ENCODE assay signal across 11 cellular contexts in the genomic region with DNA sequence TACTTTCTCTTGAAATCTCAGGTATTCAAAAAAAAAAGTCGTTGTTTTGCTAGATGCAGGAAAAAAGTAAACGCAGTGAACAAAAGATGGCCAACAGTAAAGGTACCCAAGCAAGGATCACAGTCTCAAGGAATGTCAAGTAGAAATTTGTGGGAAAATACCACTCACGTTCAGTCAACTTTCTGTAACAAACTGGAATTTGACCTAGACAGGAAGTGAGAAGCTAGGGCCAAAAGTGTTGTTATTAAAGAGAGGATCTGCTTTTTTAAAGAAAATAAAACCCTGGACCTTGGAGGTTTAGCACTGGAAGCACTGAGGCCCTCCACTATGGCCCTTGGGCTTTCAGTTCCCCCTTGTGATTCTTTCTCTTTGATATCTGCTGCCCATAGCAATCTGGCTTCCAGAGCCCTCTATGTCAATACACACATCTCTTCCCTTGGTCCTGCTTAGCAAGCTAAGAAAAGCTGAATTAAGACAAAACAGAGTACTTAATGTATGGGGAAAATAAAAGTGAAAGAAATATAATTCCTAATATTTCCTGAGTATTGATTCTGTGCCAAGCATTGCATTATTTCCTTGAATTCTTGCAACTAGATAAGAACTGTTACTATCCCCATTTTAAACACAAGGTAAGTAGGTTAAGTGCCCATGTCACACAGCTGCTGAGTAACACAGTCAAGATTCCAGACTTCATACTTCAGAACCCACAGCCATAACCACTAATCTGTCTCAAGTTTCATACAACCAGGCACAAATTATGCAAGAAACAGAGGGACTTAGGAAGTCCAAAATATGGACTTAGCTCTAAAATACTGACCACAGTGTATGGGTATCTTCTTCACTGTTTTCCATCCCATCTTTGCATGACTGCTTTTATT. TPM values are rescaled to one million over a fixed set of nuclear protein-coding genes. Genes with fewer than 3 reads are reported as not detected.
DNase-seq lines count a peak whose midpoint lies in the region; ATAC-seq, FAIRE-seq and TF ChIP-seq lines count a peak whose summit lies in the region.
"Had no signal": no experiment of that assay in that cellular context is flagged by ENCODE, and none has a peak within 500 bp of the region (broad histone marks: within the 10 kb centered on the region; RNA-seq: fewer than 3 reads in every experiment).

No MANE protein-coding gene starts in this region.

- H3K36me3 ChIP-seq in heart left ventricle, result no peaks in the 10 kb centered on the region
- H3K36me3 ChIP-seq in keratinocyte (ENCODE audit: control insufficient read depth in 2 of 2, extremely low read depth in 1 of 2, insufficient read depth in 2 of 2, low read length in 2 of 2), result no peaks in the 10 kb centered on the region
- H3K36me3 ChIP-seq in right lobe of liver, result no peaks in the 10 kb centered on the region
- H3K36me3 ChIP-seq: neural progenitor cell had no signal

- H3K4me1 ChIP-seq in heart left ventricle (peaks cover 0 to 43% (median 19%) of the 10 kb centered on the region in 12 donors), keratinocyte (ENCODE audit: control insufficient read depth, extremely low read depth, insufficient read depth, low read length) (peaks cover 16% of the 10 kb centered on the region), right lobe of liver (peaks cover 0 to 9% (median 0%) of the 10 kb centered on the region in 4 donors)

- no peaks in the 10 kb centered on the region for H3K9me1 ChIP-seq in keratinocyte (ENCODE audit: control insufficient read depth, extremely low read depth, insufficient read depth, low read length)

- intact Hi-C loops in heart left ventricle (cut with DNase I), result loop anchor here (5.0 to 10.0 kb wide), 15 partner anchors 52 to 773 kb away; partner anchors contain the start of gene ZEB1 (in 4 of the 10)
- intact Hi-C loops in cardiac septum (cut with DNase I), result loop anchor here (5.0 to 10.0 kb wide), 6 partner anchors 47 to 671 kb away; no protein-coding TSS in a partner anchor
- intact Hi-C loops in right lobe of liver (cut with DNase I), result no loop called here

- H3K4me3 ChIP-seq in heart left ventricle (no peak overlapping the region), keratinocyte (ENCODE audit: control insufficient read depth in 2 of 3, extremely low read depth in 1 of 3, insufficient read depth in 2 of 3, low read depth in 1 of 3, low read length in 3 of 3) (no peak overlapping the region), right lobe of liver (no peak overlapping the region)
- H3K4me3 ChIP-seq: neural progenitor cell had no signal

- H3K79me2 ChIP-seq in keratinocyte (ENCODE audit: control insufficient read depth, insufficient read depth, low read length), result no peaks in the 10 kb centered on the region

- H3K27me3 ChIP-seq in heart left ventricle (no peaks in the 10 kb centered on the region), keratinocyte (ENCODE audit: control insufficient read depth, extremely low read depth, insufficient read depth, low read length) (no peaks in the 10 kb centered on the region), right lobe of liver (no peaks in the 10 kb centered on the region)
- H3K27me3 ChIP-seq: neural progenitor cell had no signal

- no peak overlapping the region for H3K9ac ChIP-seq in keratinocyte (ENCODE audit: control insufficient read depth, extremely low read depth, insufficient read depth, low read length)
- H3K9ac ChIP-seq: neural progenitor cell had no signal

- FAIRE-seq in keratinocyte (lab: Jason Lieb, UNC) (peak; percentile 56), urothelium cell line (lab: Jason Lieb, UNC) (no peak)

- no peak for DNase-seq in heart left ventricle
- DNase-seq in cardiac septum (ENCODE audit: low spot score), result no peak
- DNase-seq in SW 1271 (lab: John Stamatoyannopoulos, UW), result peak; percentile 40 to 73
- peak; percentile 54 for DNase-seq in keratinocyte (ENCODE audit: low read depth, low spot score)
- peak; percentile 50 for DNase-seq in urothelium cell line (ENCODE audit: low spot score)
- DNase-seq in NCI-H82 (lab: John Stamatoyannopoulos, UW), result no peak
- no peak for DNase-seq in right lobe of liver
- DNase-seq in germinal center (ENCODE audit: low spot score), result no peak
- DNase-seq: activated CD4-positive, alpha-beta T cell treated with anti-CD3 and anti-CD28 coated beads for 4 hours had no signal

- H3K4me2 ChIP-seq in keratinocyte (ENCODE audit: control insufficient read depth, extremely low read depth, insufficient read depth, low read depth, low read length), result peak overlapping the region; percentile 29
- H3K4me2 ChIP-seq: neural progenitor cell had no signal

- H3K27ac ChIP-seq in heart left ventricle (peak overlapping the region in 11 of 12 donors; percentile 0 to 100 (median 62)), keratinocyte (ENCODE audit: control insufficient read depth, insufficient read depth, low read length) (no peak overlapping the region), right lobe of liver (no peak overlapping the region)
- H3K27ac ChIP-seq: neural progenitor cell had no signal

- H2AFZ ChIP-seq in keratinocyte (ENCODE audit: control insufficient read depth, low read length), result peak overlapping the region; percentile 17
- H2AFZ ChIP-seq: neural progenitor cell had no signal

- no peak for TF ChIP-seq CTCF in heart left ventricle (IDR thresholded peaks at IDR 0.05)
- TF ChIP-seq CTCF in keratinocyte (optimal IDR thresholded peaks at IDR 0.05 in 1 of 3, IDR thresholded peaks at IDR 0.05 in 1 of 3, conservative IDR thresholded peaks at IDR 0.05 in 1 of 3; ENCODE audit: extremely low read depth in 1 of 3, insufficient read depth in 2 of 3, low read length in 3 of 3), result no peak
- TF ChIP-seq CTCF in right lobe of liver (IDR thresholded peaks at IDR 0.05), result no peak

- WGBS in heart left ventricle, 4 donors, result 69 to 76% (median 73%) methylated on average over 3 of the region's 3 CpGs
- 53% methylated on average over 3 of the region's 3 CpGs for WGBS in right lobe of liver (ENCODE audit: insufficient coverage, low coverage, low lambda C conversion rate, missing lambda C conversion rate)

- H4K20me1 ChIP-seq in keratinocyte (ENCODE audit: control insufficient read depth, extremely low read depth, insufficient read depth, low read length), result no peaks in the 10 kb centered on the region

- dilution Hi-C loops in keratinocyte (cut with MboI; ENCODE audit: extremely low pct_ligation_motif_present, low sequenced_read_pairs), result no loop called here

- no peak for ATAC-seq in heart left ventricle
- ATAC-seq in right lobe of liver, result no peak
- ATAC-seq: stimulated activated memory B cell treated with anti-CD40 and anti-IgM and Interleukin-4, amounts not matched to agents 10 μg/mL and 1 μg/mL and 100 μg/mL, for 72 hours had no signal

- peaks cover 0 to 3% (median 0%) of the 10 kb centered on the region in 12 donors for H3K9me3 ChIP-seq in heart left ventricle
- no peaks in the 10 kb centered on the region for H3K9me3 ChIP-seq in keratinocyte (ENCODE audit: control insufficient read depth, low read depth, low read length)
- no peaks in the 10 kb centered on the region for H3K9me3 ChIP-seq in right lobe of liver

- TF ChIP-seq POLR2A in heart left ventricle (IDR thresholded peaks at IDR 0.05) (no peak), right lobe of liver (IDR thresholded peaks at IDR 0.05) (no peak)

RNA-seq across cellular contexts. Expression of gene ZNF438, which starts 2.6 kb away (rescaled TPM):
- total RNA-seq in heart left ventricle, result 10 to 100 TPM; 11.1 to 14.7 (median 13.2) TPM
- 10 to 100 TPM in 1 of 2 donors, 1 to 10 TPM in 1; 9.0 to 14.1 TPM for polyA plus RNA-seq in heart left ventricle
- 12.5 TPM for total RNA-seq in cardiac septum
- 2.7 to 2.8 TPM (median 2.7 TPM) in 3 replicates for polyA plus RNA-seq in keratinocyte
- polyA plus RNA-seq in keratinocyte (2011; ENCODE audit: low read depth), result 1.5 TPM
- 1.5 and 2.1 TPM in 2 replicates for polyA plus RNA-seq in keratinocyte (2011; cell fraction: cytosol; rRNA removed)
- polyA plus RNA-seq in keratinocyte (2011; cell fraction: nucleus; rRNA removed), result 3.7 TPM in 2 replicates
- 1.9 and 2.1 TPM in 2 replicates for polyA plus RNA-seq in keratinocyte (2012; ENCODE audit: low replicate concordance)
- polyA minus RNA-seq in keratinocyte, result 2.1 to 4.1 TPM (median 3.7 TPM) in 3 replicates
- polyA minus RNA-seq in keratinocyte (2011; cell fraction: cytosol; rRNA and poly(A)+ RNA removed), result 1.2 TPM
- 2.5 and 3.3 TPM in 2 replicates for polyA minus RNA-seq in keratinocyte (2011; cell fraction: nucleus; rRNA and poly(A)+ RNA removed)
- total RNA-seq in right lobe of liver, result 1 to 10 TPM; 2.5 to 5.2 (median 3.3) TPM

Comparison
In these comparisons a context has a peak if more than half of its experiments do, and no peak if none do; other contexts are left out.
1. DNase-seq: peak in SW 1271 (2 of 2), keratinocyte (single experiment) and urothelium cell line (single experiment); none in heart left ventricle (0 of 5), cardiac septum (single experiment), NCI-H82 (single experiment), right lobe of liver (0 of 3) and germinal center (single experiment).
2. H3K27ac ChIP-seq: peak in heart left ventricle (11 of 12); none in keratinocyte (single experiment) and right lobe of liver (0 of 3).
3. intact Hi-C loops: an anchor here in heart left ventricle (5.0 to 10.0 kb wide) and cardiac septum (5.0 to 10.0 kb wide); none called in right lobe of liver.